ENCODE assay signal across 1 cellular context in genomic region chr22:44173154-44173553, GRCh38.
A peak's percentile ranks its signal among the peaks of the same experiment; 100 is the strongest.
TF ChIP-seq lines count a peak whose summit lies in the region.

No MANE protein-coding gene starts in this region.

TF ChIP-seq in GM12878, 131 proteins besides CTCF, POLR2A, EP300 and RAD21:
- TF ChIP-seq FOXM1 (IDR thresholded peaks at IDR 0.05; ENCODE audit: low read depth, low read length) (no peak), CBX3 (IDR thresholded peaks at IDR 0.05; ENCODE audit: borderline replicate concordance, low read depth) (no peak), ZNF384 (IDR thresholded peaks at IDR 0.05; ENCODE audit: borderline replicate concordance, low read depth, low read length) (no peak), JUND (IDR thresholded peaks at IDR 0.05; ENCODE audit: low read depth, low read length) (no peak), RAD51 (IDR thresholded peaks at IDR 0.05) (no peak)
- TF ChIP-seq, protein P1, sequence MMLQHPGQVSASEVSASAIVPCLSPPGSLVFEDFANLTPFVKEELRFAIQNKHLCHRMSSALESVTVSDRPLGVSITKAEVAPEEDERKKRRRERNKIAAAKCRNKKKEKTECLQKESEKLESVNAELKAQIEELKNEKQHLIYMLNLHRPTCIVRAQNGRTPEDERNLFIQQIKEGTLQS (IDR thresholded peaks at IDR 0.05; ENCODE audit: borderline replicate concordance, extremely low read depth, low read depth, low read length): no peak
- TF ChIP-seq, protein P2, sequence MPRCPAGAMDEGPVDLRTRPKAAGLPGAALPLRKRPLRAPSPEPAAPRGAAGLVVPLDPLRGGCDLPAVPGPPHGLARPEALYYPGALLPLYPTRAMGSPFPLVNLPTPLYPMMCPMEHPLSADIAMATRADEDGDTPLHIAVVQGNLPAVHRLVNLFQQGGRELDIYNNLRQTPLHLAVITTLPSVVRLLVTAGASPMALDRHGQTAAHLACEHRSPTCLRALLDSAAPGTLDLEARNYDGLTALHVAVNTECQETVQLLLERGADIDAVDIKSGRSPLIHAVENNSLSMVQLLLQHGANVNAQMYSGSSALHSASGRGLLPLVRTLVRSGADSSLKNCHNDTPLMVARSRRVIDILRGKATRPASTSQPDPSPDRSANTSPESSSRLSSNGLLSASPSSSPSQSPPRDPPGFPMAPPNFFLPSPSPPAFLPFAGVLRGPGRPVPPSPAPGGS (IDR thresholded peaks at IDR 0.05; ENCODE audit: borderline replicate concordance, insufficient read depth, low read depth, low read length, poor library complexity, severe bottlenecking): peak; percentile 15
- TF ChIP-seq, protein P3, sequence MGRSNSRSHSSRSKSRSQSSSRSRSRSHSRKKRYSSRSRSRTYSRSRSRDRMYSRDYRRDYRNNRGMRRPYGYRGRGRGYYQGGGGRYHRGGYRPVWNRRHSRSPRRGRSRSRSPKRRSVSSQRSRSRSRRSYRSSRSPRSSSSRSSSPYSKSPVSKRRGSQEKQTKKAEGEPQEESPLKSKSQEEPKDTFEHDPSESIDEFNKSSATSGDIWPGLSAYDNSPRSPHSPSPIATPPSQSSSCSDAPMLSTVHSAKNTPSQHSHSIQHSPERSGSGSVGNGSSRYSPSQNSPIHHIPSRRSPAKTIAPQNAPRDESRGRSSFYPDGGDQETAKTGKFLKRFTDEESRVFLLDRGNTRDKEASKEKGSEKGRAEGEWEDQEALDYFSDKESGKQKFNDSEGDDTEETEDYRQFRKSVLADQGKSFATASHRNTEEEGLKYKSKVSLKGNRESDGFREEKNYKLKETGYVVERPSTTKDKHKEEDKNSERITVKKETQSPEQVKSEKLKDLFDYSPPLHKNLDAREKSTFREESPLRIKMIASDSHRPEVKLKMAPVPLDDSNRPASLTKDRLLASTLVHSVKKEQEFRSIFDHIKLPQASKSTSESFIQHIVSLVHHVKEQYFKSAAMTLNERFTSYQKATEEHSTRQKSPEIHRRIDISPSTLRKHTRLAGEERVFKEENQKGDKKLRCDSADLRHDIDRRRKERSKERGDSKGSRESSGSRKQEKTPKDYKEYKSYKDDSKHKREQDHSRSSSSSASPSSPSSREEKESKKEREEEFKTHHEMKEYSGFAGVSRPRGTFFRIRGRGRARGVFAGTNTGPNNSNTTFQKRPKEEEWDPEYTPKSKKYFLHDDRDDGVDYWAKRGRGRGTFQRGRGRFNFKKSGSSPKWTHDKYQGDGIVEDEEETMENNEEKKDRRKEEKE (IDR thresholded peaks at IDR 0.05): no peak
